35 cellular contexts compared by ENCODE assay signal in genomic region chr15:80895965-80896364, GRCh38.
"Had no signal": no experiment of that assay in that cellular context is flagged by ENCODE, and none has a peak within 500 bp of the region (broad histone marks: within the 10 kb centered on the region; RNA-seq: fewer than 3 reads in every experiment).

No MANE protein-coding gene starts in this region.

- H3K4me2 ChIP-seq: smooth muscle cell had no signal

- H3K9me3 ChIP-seq: neutrophil, ovary, suprapubic skin, thoracic aorta, thyroid gland, upper lobe of left lung, vagina had no signal

- H3K27ac ChIP-seq: neutrophil, ovary, parathyroid adenoma, psoas muscle, skin epidermis, spleen, suprapubic skin, thoracic aorta, thyroid gland, tibial nerve, upper lobe of left lung, vagina had no signal

- DNase-seq: naive B cell; naive thymus-derived CD8-positive, alpha-beta T cell; nephron progenitor cell; nucleus accumbens; ovary; posterior cingulate gyrus; psoas muscle; right cardiac atrium; spleen; stimulated activated CD4-positive, alpha-beta T cell treated with anti-CD3 and anti-CD28 coated beads, Interleukin-12 subunit alpha, Interleukin-12 subunit beta, amount 100 ng/mL, for 4 hours; stimulated activated CD4-positive, alpha-beta T cell treated with anti-CD3 and anti-CD28 coated beads, Interleukin-1b, Interleukin-23, amount 100 ng/mL, for 48 hours; stimulated activated CD4-positive, alpha-beta T cell treated with anti-CD3 and anti-CD28 coated beads, Interleukin-4, amount 100 ng/mL, for 1 hour; stimulated activated CD4-positive, alpha-beta T cell treated with anti-CD3 and anti-CD28 coated beads, Interleukin-4, amount 100 ng/mL, for 4 hours; stimulated activated CD8-positive, alpha-beta memory T cell treated with anti-CD3 and anti-CD28 coated beads, Interleukin-4, amount 100 ng/mL, for 48 hours; stimulated activated naive CD4-positive, alpha-beta T cell; stimulated activated naive CD8-positive, alpha-beta T cell treated with anti-CD3 and anti-CD28 coated beads, Interleukin-15, amount 100 ng/mL, for 72 hours; stimulated activated naive CD8-positive, alpha-beta T cell treated with anti-CD3 and anti-CD28 coated beads, Interleukin-15, Interleukin-2, amounts not matched to agents 100 U/mL and 50 U/mL, for 24 hours; substantia nigra; thyroid gland; trophoblast cell; upper lobe of left lung had no signal

- H3K27ac Mint-ChIP-seq: naive B cell; natural killer cell treated with Interleukin-12 subunit alpha and Interleukin-12 subunit beta and Interleukin-15 and Interleukin-18, amount 100 ng/mL, for 72 hours; progenitor cell of endocrine pancreas; stimulated activated memory B cell treated with anti-CD40 and anti-IgM and Interleukin-4, amounts not matched to agents 10 μg/mL and 1 μg/mL and 100 μg/mL, for 72 hours; stimulated activated naive CD8-positive, alpha-beta T cell treated with anti-CD3 and anti-CD28 coated beads, Interleukin-15, amount 100 ng/mL, for 72 hours had no signal

- H3K4me1 ChIP-seq: parathyroid adenoma, psoas muscle, spleen, upper lobe of left lung, vagina had no signal

- H3K4me1 Mint-ChIP-seq: naive B cell; neural crest cell; stimulated activated memory B cell treated with anti-CD40 and anti-IgM and Interleukin-4, amounts not matched to agents 10 μg/mL and 1 μg/mL and 100 μg/mL, for 72 hours; stimulated activated naive CD8-positive, alpha-beta T cell treated with anti-CD3 and anti-CD28 coated beads, Interleukin-15, amount 100 ng/mL, for 72 hours had no signal

- H3K79me2 ChIP-seq: parathyroid adenoma had no signal

- H3K36me3 Mint-ChIP-seq: natural killer cell treated with Interleukin-12 subunit alpha and Interleukin-12 subunit beta and Interleukin-15 and Interleukin-18, amount 100 ng/mL, for 72 hours had no signal

- H3K27me3 ChIP-seq: neutrophil, ovary, spleen, suprapubic skin, thyroid gland, tibial nerve, upper lobe of left lung, vagina had no signal

- H3K4me3 ChIP-seq: ovary, psoas muscle, skin epidermis, smooth muscle cell, spleen, suprapubic skin, thoracic aorta, thyroid gland, tibial nerve, upper lobe of left lung, vagina had no signal

- H3K27me3 Mint-ChIP-seq: naive B cell; naive thymus-derived CD8-positive, alpha-beta T cell; stimulated activated memory B cell treated with anti-CD40 and anti-IgM and Interleukin-4, amounts not matched to agents 10 μg/mL and 1 μg/mL and 100 μg/mL, for 72 hours; stimulated activated naive CD8-positive, alpha-beta T cell treated with anti-CD3 and anti-CD28 coated beads, Interleukin-15, amount 100 ng/mL, for 72 hours had no signal

- ATAC-seq: naive thymus-derived CD8-positive, alpha-beta T cell; natural killer cell treated with Interleukin-12 subunit alpha and Interleukin-12 subunit beta and Interleukin-15 and Interleukin-18, amount 100 ng/mL, for 72 hours; psoas muscle; right cardiac atrium; sciatic nerve; stimulated activated memory B cell treated with anti-CD40 and anti-IgM and Interleukin-4, amounts not matched to agents 10 μg/mL and 1 μg/mL and 100 μg/mL, for 72 hours; stimulated activated naive CD8-positive, alpha-beta T cell treated with anti-CD3 and anti-CD28 coated beads, Interleukin-15, amount 100 ng/mL, for 72 hours; stimulated activated naive CD8-positive, alpha-beta T cell treated with anti-CD3 and anti-CD28 coated beads, Interleukin-15, Interleukin-2, amounts not matched to agents 100 U/mL and 50 U/mL, for 24 hours had no signal

- H2AFZ ChIP-seq: parathyroid adenoma had no signal

- H3K36me3 ChIP-seq: neutrophil, ovary, suprapubic skin, thoracic aorta, thyroid gland, vagina had no signal

- H3K4me3 Mint-ChIP-seq: naive B cell; naive thymus-derived CD8-positive, alpha-beta T cell; natural killer cell treated with Interleukin-12 subunit alpha and Interleukin-12 subunit beta and Interleukin-15 and Interleukin-18, amount 100 ng/mL, for 72 hours; nephron progenitor cell; neural crest cell; stimulated activated memory B cell treated with anti-CD40 and anti-IgM and Interleukin-4, amounts not matched to agents 10 μg/mL and 1 μg/mL and 100 μg/mL, for 72 hours; stimulated activated naive CD8-positive, alpha-beta T cell treated with anti-CD3 and anti-CD28 coated beads, Interleukin-15, amount 100 ng/mL, for 72 hours had no signal

- FAIRE-seq: urothelium cell line had no signal

- H3K9ac ChIP-seq: parathyroid adenoma had no signal
